In genomic region chr20:33689973-33690372, GRCh38 we compare ENCODE assay signal across 9 cellular contexts. TPM values are rescaled to one million over a fixed set of nuclear protein-coding genes. Genes with fewer than 3 reads are reported as not detected.
DNase-seq lines count a peak whose midpoint lies in the region; FAIRE-seq and TF ChIP-seq lines count a peak whose summit lies in the region.
"Had no signal": no experiment of that assay in that cellular context is flagged by ENCODE, and none has a peak within 500 bp of the region (broad histone marks: within the 10 kb centered on the region; RNA-seq: fewer than 3 reads in every experiment).

No MANE protein-coding gene starts in this region.

- H3K9me2 ChIP-seq in GM23248 (ENCODE audit: insufficient read depth) = no peaks in the 10 kb centered on the region

- H3K27ac Mint-ChIP-seq in T-helper 1 cell treated with Interleukin-12 subunit alpha and Interleukin-12 subunit beta and Interleukin-4 antibody, amounts not matched to agents 30 μg/mL and 1 μg/mL, for 36 hours = peak overlapping the region; percentile 94
- H3K27ac Mint-ChIP-seq in astrocyte (ENCODE audit: unreplicated experiment) = peak overlapping the region; percentile 26
- no peak overlapping the region for H3K27ac Mint-ChIP-seq in nephron progenitor cell

- BruUV-seq in mammary epithelial cell (replicated peaks; lab: Mats Ljungman, UMichigan) = no TSS peak

- peaks cover 43% of the 10 kb centered on the region for H3K4me1 Mint-ChIP-seq in T-helper 1 cell treated with Interleukin-12 subunit alpha and Interleukin-12 subunit beta and Interleukin-4 antibody, amounts not matched to agents 30 μg/mL and 1 μg/mL, for 36 hours (ENCODE audit: low read depth)
- H3K4me1 Mint-ChIP-seq in astrocyte (ENCODE audit: low read depth, unreplicated experiment) = peaks cover 10% of the 10 kb centered on the region
- H3K4me1 Mint-ChIP-seq in nephron progenitor cell = peaks cover 32% of the 10 kb centered on the region

- peaks cover 2% of the 10 kb centered on the region for H3K36me3 Mint-ChIP-seq in T-helper 1 cell treated with Interleukin-12 subunit alpha and Interleukin-12 subunit beta and Interleukin-4 antibody, amounts not matched to agents 30 μg/mL and 1 μg/mL, for 36 hours (ENCODE audit: low read depth)
- H3K36me3 Mint-ChIP-seq in astrocyte (ENCODE audit: low read depth, unreplicated experiment) (peaks cover 2% of the 10 kb centered on the region), nephron progenitor cell (ENCODE audit: low read depth) (no peaks in the 10 kb centered on the region)

- H3K27ac ChIP-seq in GM23248 (no peak overlapping the region), astrocyte (ENCODE audit: low read depth, low read length) (no peak overlapping the region), mammary epithelial cell (ENCODE audit: insufficient read depth, low read depth, low read length) (no peak overlapping the region)
- H3K27ac ChIP-seq: colonic mucosa had no signal

- intact Hi-C loops in mammary epithelial cell (cut with micrococcal nuclease) = no loop called here

- in situ Hi-C loops in GM23248 (cut with MboI) (no loop called here), mammary epithelial cell (cut with MboI; ENCODE audit: low sequenced_read_pairs in 2 of 2) (no loop called here)

- H3K27me3 ChIP-seq in GM23248 (replicated peaks; ENCODE audit: insufficient read depth) (no peaks in the 10 kb centered on the region), astrocyte (ENCODE audit: insufficient read depth, low read length) (no peaks in the 10 kb centered on the region), mammary epithelial cell (ENCODE audit: insufficient read depth, low read length) (no peaks in the 10 kb centered on the region)
- H3K27me3 ChIP-seq: colonic mucosa had no signal

- H3K4me3 ChIP-seq in GM23248 = no peak overlapping the region
- no peak overlapping the region for H3K4me3 ChIP-seq in astrocyte (ENCODE audit: insufficient read depth, low read depth, low read length)
- no peak overlapping the region for H3K4me3 ChIP-seq in mammary epithelial cell (replicated peaks in 1 of 3; ENCODE audit: insufficient read depth in 1 of 3, low read depth in 2 of 3, low read length in 3 of 3)
- H3K4me3 ChIP-seq: colonic mucosa had no signal

- CTCF ChIA-PET in mammary epithelial cell (lab: Charles Lee; ENCODE audit: low non-redundant PET) = no interaction called here

- H3K9ac ChIP-seq in GM23248 = no peak overlapping the region
- no peak overlapping the region for H3K9ac ChIP-seq in astrocyte (ENCODE audit: low read length)
- H3K9ac ChIP-seq in mammary epithelial cell (ENCODE audit: insufficient read depth, low read length) = no peak overlapping the region

- no peak for TF ChIP-seq CTCF in astrocyte (IDR thresholded peaks at IDR 0.05; ENCODE audit: insufficient read depth, low read depth, low read length)
- no peak for TF ChIP-seq CTCF in nephron progenitor cell (IDR thresholded peaks at IDR 0.05)
- no peak for TF ChIP-seq CTCF in mammary epithelial cell (conservative IDR thresholded peaks at IDR 0.05 in 1 of 2, IDR thresholded peaks at IDR 0.05 in 1 of 2; ENCODE audit: extremely low read depth in 1 of 2, insufficient read depth in 1 of 2, low read depth in 1 of 2, low read length in 2 of 2)

- H3K9me3 Mint-ChIP-seq in T-helper 1 cell treated with Interleukin-12 subunit alpha and Interleukin-12 subunit beta and Interleukin-4 antibody, amounts not matched to agents 30 μg/mL and 1 μg/mL, for 36 hours = no peaks in the 10 kb centered on the region
- H3K9me3 Mint-ChIP-seq in astrocyte (ENCODE audit: unreplicated experiment) = no peaks in the 10 kb centered on the region
- H3K9me3 Mint-ChIP-seq in nephron progenitor cell = no peaks in the 10 kb centered on the region

- H3K36me3 ChIP-seq in GM23248 (ENCODE audit: low read depth) = no peaks in the 10 kb centered on the region
- no peaks in the 10 kb centered on the region for H3K36me3 ChIP-seq in astrocyte (ENCODE audit: insufficient read depth, low read length)
- no peaks in the 10 kb centered on the region for H3K36me3 ChIP-seq in mammary epithelial cell (ENCODE audit: insufficient read depth, low read length)
- H3K36me3 ChIP-seq: colonic mucosa had no signal

- H3K4me1 ChIP-seq in GM23248 (ENCODE audit: insufficient read depth) (peaks cover 6% of the 10 kb centered on the region), astrocyte (ENCODE audit: insufficient read depth, low read length) (peaks cover 17% of the 10 kb centered on the region), mammary epithelial cell (ENCODE audit: insufficient read depth, low read length) (peaks cover 5% of the 10 kb centered on the region)

- peaks cover 3% of the 10 kb centered on the region; the same call in 1 of the 2 replicates for H3K79me2 ChIP-seq in GM23248 (ENCODE audit: insufficient read depth)
- peaks cover 7% of the 10 kb centered on the region for H3K79me2 ChIP-seq in astrocyte (ENCODE audit: insufficient read depth, low read length)
- peaks cover 6% of the 10 kb centered on the region for H3K79me2 ChIP-seq in mammary epithelial cell (ENCODE audit: insufficient read depth, low read length)

- H3K4me2 ChIP-seq in GM23248 (ENCODE audit: unreplicated experiment) = no peak overlapping the region
- peak overlapping the region; percentile 28 for H3K4me2 ChIP-seq in astrocyte (ENCODE audit: low read length)
- no peak overlapping the region for H3K4me2 ChIP-seq in mammary epithelial cell (ENCODE audit: insufficient read depth, low read depth, low read length)

- FAIRE-seq in astrocyte (lab: Jason Lieb, UNC) = no peak

- H3K27me3 Mint-ChIP-seq in T-helper 1 cell treated with Interleukin-12 subunit alpha and Interleukin-12 subunit beta and Interleukin-4 antibody, amounts not matched to agents 30 μg/mL and 1 μg/mL, for 36 hours (ENCODE audit: low read depth) = no peaks in the 10 kb centered on the region
- H3K27me3 Mint-ChIP-seq in astrocyte (ENCODE audit: low read depth, unreplicated experiment) (peaks cover 6% of the 10 kb centered on the region), nephron progenitor cell (ENCODE audit: low read depth, poor library complexity) (peaks cover 2% of the 10 kb centered on the region)

- H2AFZ ChIP-seq in GM23248 = no peak overlapping the region
- H2AFZ ChIP-seq in astrocyte (ENCODE audit: low read depth, low read length) = no peak overlapping the region
- no peak overlapping the region for H2AFZ ChIP-seq in mammary epithelial cell (ENCODE audit: low read depth, low read length)

- 62 to 64% methylated on average over 4 of the region's 4 CpGs for WGBS in GM23248 (ENCODE audit: low coverage in 1 of 2, low lambda C conversion rate in 2 of 2, missing lambda C conversion rate in 2 of 2), 2 experiments
- WGBS in mammary epithelial cell (ENCODE audit: low coverage, missing lambda C conversion rate) = 83% methylated on average over 4 of the region's 4 CpGs

- H3K9me3 ChIP-seq in GM23248 (ENCODE audit: low read depth) (no peaks in the 10 kb centered on the region), astrocyte (ENCODE audit: insufficient read depth, low read depth, low read length) (no peaks in the 10 kb centered on the region), mammary epithelial cell (replicated peaks; ENCODE audit: insufficient read depth, low read length) (no peaks in the 10 kb centered on the region)
- H3K9me3 ChIP-seq: colonic mucosa had no signal

- H4K20me1 ChIP-seq in GM23248 (ENCODE audit: insufficient read depth) (no peaks in the 10 kb centered on the region), astrocyte (ENCODE audit: insufficient read depth, low read length) (no peaks in the 10 kb centered on the region), mammary epithelial cell (ENCODE audit: insufficient read depth, low read length) (no peaks in the 10 kb centered on the region)

- dilution Hi-C loops in mammary epithelial cell (cut with HindIII; ENCODE audit: low sequenced_read_pairs) = loop anchor here (5.0 kb wide), 3 partner anchors 32 to 97 kb away; partner anchors contain the start of gene PXMP4

- H3K4me3 Mint-ChIP-seq in T-helper 1 cell treated with Interleukin-12 subunit alpha and Interleukin-12 subunit beta and Interleukin-4 antibody, amounts not matched to agents 30 μg/mL and 1 μg/mL, for 36 hours = peak overlapping the region; percentile 72
- no peak overlapping the region for H3K4me3 Mint-ChIP-seq in astrocyte (ENCODE audit: unreplicated experiment)
- no peak overlapping the region for H3K4me3 Mint-ChIP-seq in nephron progenitor cell

- H3F3A ChIP-seq in GM23248 (ENCODE audit: insufficient read depth) = no peaks in the 10 kb centered on the region; the same call in 1 of the 2 replicates

- peak; percentile 44 for DNase-seq in GM23248
- DNase-seq in astrocyte (ENCODE audit: low read depth) = peak; percentile 47
- DNase-seq in putamen (ENCODE audit: low spot score) = peak; percentile 78
- no peak for DNase-seq in nephron progenitor cell
- no peak for DNase-seq in mammary epithelial cell
- no peak for DNase-seq in NCI-H1092 (lab: John Stamatoyannopoulos, UW)
- no peak for DNase-seq in DMS 273 (lab: John Stamatoyannopoulos, UW; ENCODE audit: unreplicated experiment)
- DNase-seq: colonic mucosa had no signal

RNA-seq across cellular contexts. Expression of gene E2F1, which starts 3.8 kb away (rescaled TPM):
- total RNA-seq in GM23248 (2014; rRNA removed; shearing (Covaris generic)) = 9.0 and 12.9 TPM in 2 replicates
- polyA plus RNA-seq in GM23248 (2016; fragmentation: Nextera tagmentation; extraction: Ambion mirVana) = 4.3 and 4.9 TPM in 2 replicates
- 1.6 and 2.3 TPM in 2 replicates for total RNA-seq in astrocyte
- 10 to 100 TPM in 1 of 2 donors, 1 to 10 TPM in 1; 1.8 to 12.7 TPM for total RNA-seq in mammary epithelial cell
- polyA plus RNA-seq in mammary epithelial cell = 10.3 TPM
- 10.7 TPM for polyA minus RNA-seq in mammary epithelial cell

RNA-seq across cellular contexts. Expression of gene NECAB3, which starts 15.7 kb away (rescaled TPM):
- total RNA-seq in GM23248 (2014; rRNA removed; shearing (Covaris generic)) = 27.1 and 27.3 TPM in 2 replicates
- 11.0 and 13.4 TPM in 2 replicates for polyA plus RNA-seq in GM23248 (2016; fragmentation: Nextera tagmentation; extraction: Ambion mirVana)
- total RNA-seq in astrocyte = 19.5 and 22.3 TPM in 2 replicates
- 10 to 100 TPM; 14.6 to 14.7 TPM for total RNA-seq in mammary epithelial cell
- 5.4 TPM for polyA plus RNA-seq in mammary epithelial cell
- 2.9 TPM for polyA minus RNA-seq in mammary epithelial cell

RNA-seq across cellular contexts. Expression of gene ACTL10, which starts 23.2 kb away (rescaled TPM):
- total RNA-seq in GM23248 (2014; rRNA removed; shearing (Covaris generic)) = 3.2 and 3.4 TPM in 2 replicates
- polyA plus RNA-seq in GM23248 (2016; fragmentation: Nextera tagmentation; extraction: Ambion mirVana) = 1.5 and 1.7 TPM in 2 replicates
- 1.1 and 1.4 TPM in 2 replicates for total RNA-seq in astrocyte
- total RNA-seq in mammary epithelial cell = 1 to 10 TPM; 1.4 to 2.7 TPM
- 0.79 TPM for polyA plus RNA-seq in mammary epithelial cell
- not detected for polyA minus RNA-seq in mammary epithelial cell

RNA-seq across cellular contexts. Expression of gene C20orf144, which starts 27.8 kb away (rescaled TPM):
- 0.63 TPM in 1 of 2 replicates, not detected in the other for total RNA-seq in GM23248 (2014; rRNA removed; shearing (Covaris generic))
- polyA plus RNA-seq in GM23248 (2016; fragmentation: Nextera tagmentation; extraction: Ambion mirVana) (0.25 and 0.41 TPM in 2 replicates), mammary epithelial cell (0.03 TPM)
- total RNA-seq in astrocyte (0.16 TPM in 1 of 2 replicates, not detected in the other), mammary epithelial cell (under 1 TPM; under 0.01 to 0.16 TPM)
- polyA minus RNA-seq in mammary epithelial cell = not detected

RNA-seq across cellular contexts. Expression of gene PXMP4, which starts 30.1 kb away (rescaled TPM):
- total RNA-seq in GM23248 (2014; rRNA removed; shearing (Covaris generic)) = 5.9 and 14.3 TPM in 2 replicates
- 14.1 and 16.4 TPM in 2 replicates for polyA plus RNA-seq in GM23248 (2016; fragmentation: Nextera tagmentation; extraction: Ambion mirVana)
- total RNA-seq in astrocyte = 1.1 and 1.2 TPM in 2 replicates
- 10 to 100 TPM in 1 of 2 donors, 1 to 10 TPM in 1; 8.0 to 11.3 TPM for total RNA-seq in mammary epithelial cell
- polyA plus RNA-seq in mammary epithelial cell = 6.5 TPM
- 2.6 TPM for polyA minus RNA-seq in mammary epithelial cell

Comparison
In these comparisons a context has a peak if more than half of its experiments do, and no peak if none do; other contexts are left out.
1. DNase-seq: peak in GM23248 (single experiment), astrocyte (single experiment) and putamen (single experiment); none in nephron progenitor cell (single experiment), mammary epithelial cell (single experiment), NCI-H1092 (single experiment) and DMS 273 (single experiment).